25 cellular contexts compared by ENCODE assay signal in genomic region chr9:72129271-72130156, GRCh38. TPM values are rescaled to one million over a fixed set of nuclear protein-coding genes. Genes with fewer than 3 reads are reported as not detected.
DNase-seq lines count a peak whose midpoint lies in the region; ATAC-seq, FAIRE-seq and TF ChIP-seq lines count a peak whose summit lies in the region.
"Had no signal": no experiment of that assay in that cellular context is flagged by ENCODE, and none has a peak within 500 bp of the region (broad histone marks: within the 10 kb centered on the region; RNA-seq: fewer than 3 reads in every experiment).

No MANE protein-coding gene starts in this region.

- no peaks in the 10 kb centered on the region for H3K9me3 Mint-ChIP-seq in Calu3 (ENCODE audit: low read depth, unreplicated experiment)
- H3K9me3 Mint-ChIP-seq: nephron had no signal

- H3K4me3 ChIP-seq in MG63 (no peak overlapping the region), pancreas (no peak overlapping the region)
- H3K4me3 ChIP-seq: esophagus squamous epithelium had no signal

- intact Hi-C loops in Calu3 (cut with micrococcal nuclease; ENCODE audit: unreplicated experiment) = no loop called here
- intact Hi-C loops in left ventricle myocardium superior (cut with micrococcal nuclease) = no loop called here
- intact Hi-C loops in pancreas (cut with DNase I) = no loop called here

- H3K27me3 Mint-ChIP-seq in Calu3 (ENCODE audit: unreplicated experiment) = no peaks in the 10 kb centered on the region

- H3K27ac Mint-ChIP-seq in Calu3 (ENCODE audit: unreplicated experiment) = peak overlapping the region; percentile 54
- H3K27ac Mint-ChIP-seq: CD4-positive, alpha-beta memory T cell had no signal

- H3K27ac ChIP-seq in pancreas = no peak overlapping the region
- H3K27ac ChIP-seq: esophagus squamous epithelium, WERI-Rb-1 had no signal

- H3K9me3 ChIP-seq in MG63 (no peaks in the 10 kb centered on the region), pancreas (no peaks in the 10 kb centered on the region)
- H3K9me3 ChIP-seq: esophagus squamous epithelium had no signal

- WGBS in pancreas, 2 donors = 42 to 48% methylated on average over 9 of the region's 9 CpGs

- peak; percentile 88 for ATAC-seq in left ventricle myocardium superior
- peak; percentile 88 to 97 (median 92) for ATAC-seq in pancreas
- ATAC-seq in GM18858 (IDR thresholded peaks at IDR 0.05; ENCODE audit: unreplicated experiment) = no peak

- H3K27me3 ChIP-seq in MG63 (no peaks in the 10 kb centered on the region), pancreas (no peaks in the 10 kb centered on the region)
- H3K27me3 ChIP-seq: esophagus squamous epithelium had no signal

- H3K4me1 ChIP-seq in pancreas = peaks cover 0 to 12% (median 11%) of the 10 kb centered on the region in 3 donors
- H3K4me1 ChIP-seq: esophagus squamous epithelium had no signal

- H3K36me3 ChIP-seq in MG63 = no peaks in the 10 kb centered on the region
- no peaks in the 10 kb centered on the region for H3K36me3 ChIP-seq in pancreas
- H3K36me3 ChIP-seq: esophagus squamous epithelium, WERI-Rb-1 had no signal

- peak; percentile 53 for DNase-seq in Calu3
- peak; percentile 79 for DNase-seq in MG63
- no peak for DNase-seq in left ventricle myocardium superior
- peak in 4 of 6 donors; percentile 19 to 55 (median 32) for DNase-seq in pancreas
- DNase-seq in SIG-M5 (lab: John Stamatoyannopoulos, UW) = no peak
- no peak for DNase-seq in NCI-H1048 (lab: John Stamatoyannopoulos, UW)
- DNase-seq in hippocampal formation (lab: John Stamatoyannopoulos, UW) = no peak
- DNase-seq: activated CD4-positive, alpha-beta T cell treated with anti-CD3 and anti-CD28 coated beads, Interleukin-2, amount 50 U/mL, for 48 hours; activated naive CD4-positive, alpha-beta T cell treated with Interleukin-2 at 50 U/mL for 16 hours; activated T-cell treated with anti-CD3 and anti-CD28 coated beads for 4 hours; aorta; CD4-positive, alpha-beta memory T cell; cerebellar nuclear complex; effector memory CD4-positive, alpha-beta T cell; esophagus squamous epithelium; Karpas-422; NCI-H1105; NCI-H510A treated with DMSO at 0.1 percent for 48 hours; SHP77 treated with DMSO at 0.1 percent for 48 hours; WERI-Rb-1 had no signal

- no peaks in the 10 kb centered on the region for H3K36me3 Mint-ChIP-seq in Calu3 (ENCODE audit: insufficient read depth, unreplicated experiment)
- H3K36me3 Mint-ChIP-seq: CD4-positive, alpha-beta memory T cell had no signal

- H3K4me1 Mint-ChIP-seq in Calu3 (ENCODE audit: low read depth, unreplicated experiment) = peaks cover 54% of the 10 kb centered on the region
- H3K4me1 Mint-ChIP-seq: nephron had no signal

- BruUV-seq in Calu3 (replicated peaks; lab: Mats Ljungman, UMichigan) = no TSS peak

- no peak for TF ChIP-seq CTCF in Calu3 (IDR thresholded peaks at IDR 0.05; ENCODE audit: unreplicated experiment)
- no peak for TF ChIP-seq CTCF in pancreas (IDR thresholded peaks at IDR 0.05)

- FAIRE-seq in pancreas (lab: Jason Lieb, UNC) = no peak

- CTCF ChIA-PET in Calu3 (lab: Charles Lee) = no interaction called here

- peak overlapping the region; percentile 24 for H3K4me3 Mint-ChIP-seq in Calu3 (ENCODE audit: low read depth, unreplicated experiment)
- H3K4me3 Mint-ChIP-seq: nephron had no signal

RNA-seq across cellular contexts. Expression of gene GDA, which starts 19.7 kb away (rescaled TPM):
- total RNA-seq in Calu3 (2022) (21.0 and 24.3 TPM in 2 replicates), left ventricle myocardium superior (2.0 TPM), pancreas (1 to 10 TPM; 1.0 to 4.8 (median 2.1) TPM)
- not detected in 2 replicates for total RNA-seq in MG63 (2014; rRNA removed; shearing (Covaris generic); ENCODE audit: low replicate concordance)
- 10 to 100 TPM in 1 of 2 donors, 1 to 10 TPM in 1; 1.5 to 11.6 TPM for polyA plus RNA-seq in pancreas
- total RNA-seq: aorta; CD4-positive, alpha-beta memory T cell; glomerular endothelial cell; posterior vena cava; T-helper 1 cell treated with Interleukin-12 subunit alpha and Interleukin-12 subunit beta and Interleukin-4 antibody, amounts not matched to agents 30 ng/mL and 1 ng/mL, for 36 hours had no signal
- polyA plus RNA-seq: CD4-positive, alpha-beta memory T cell had no signal

Comparison
In these comparisons a context has a peak if more than half of its experiments do, and no peak if none do; other contexts are left out.
1. DNase-seq: peak in Calu3 (single experiment), MG63 (single experiment) and pancreas (4 of 6); none in left ventricle myocardium superior (single experiment), SIG-M5 (single experiment), NCI-H1048 (single experiment) and hippocampal formation (0 of 2).